ENCODE assay signal across 8 cellular contexts in genomic region chr6:149349279-149349678, GRCh38. TPM values are rescaled to one million over a fixed set of nuclear protein-coding genes. Genes with fewer than 3 reads are reported as not detected.
DNase-seq lines count a peak whose midpoint lies in the region; ATAC-seq, FAIRE-seq and TF ChIP-seq lines count a peak whose summit lies in the region.
"Not testable (repeated sequence)": the region's sequence is repeated elsewhere in the genome, so short reads cannot be mapped to it uniquely, and the experiment has no call there.
"Had no signal": no experiment of that assay in that cellular context is flagged by ENCODE, and none has a peak within 500 bp of the region (broad histone marks: within the 10 kb centered on the region; RNA-seq: fewer than 3 reads in every experiment).

No MANE protein-coding gene starts in this region.

- not testable (repeated sequence) for H3K4me3 ChIP-seq in CD4-positive, CD25-positive, alpha-beta regulatory T cell (ENCODE audit: low read depth, low read length)

- H3K4me1 Mint-ChIP-seq in CD4-positive, CD25-positive, alpha-beta regulatory T cell, result peaks cover 53 to 84% (median 68%) of the 10 kb centered on the region in 4 donors
- peaks cover 69% of the 10 kb centered on the region for H3K4me1 Mint-ChIP-seq in activated CD4-positive, alpha-beta T cell treated with anti-CD3 and anti-CD28 coated beads for 36 hours
- peaks cover 72% of the 10 kb centered on the region for H3K4me1 Mint-ChIP-seq in activated T-cell treated with anti-CD3 and anti-CD28 coated beads, Interleukin-2, amount 50 U/mL, for 24 hours (ENCODE audit: low read depth)
- peaks cover 35% of the 10 kb centered on the region for H3K4me1 Mint-ChIP-seq in activated T-helper 17 cell treated with anti-CD3 and anti-CD28 coated beads, Interleukin-2, amount 50 U/mL, for 72 hours
- H3K4me1 Mint-ChIP-seq in activated naive CD4-positive, alpha-beta T cell treated with anti-CD3 and anti-CD28 coated beads, Interleukin-2, amount 50 U/mL, for 24 hours, result peaks cover 74% of the 10 kb centered on the region
- H3K4me1 Mint-ChIP-seq in endothelial cell (ENCODE audit: unreplicated experiment), result peaks cover 13% of the 10 kb centered on the region

- intact Hi-C loops in activated CD4-positive, alpha-beta T cell treated with anti-CD3 and anti-CD28 coated beads for 36 hours (cut with DNase I, micrococcal nuclease), result not testable (repeated sequence)

- TF ChIP-seq CTCF in endothelial cell (IDR thresholded peaks at IDR 0.05; ENCODE audit: unreplicated experiment), result not testable (repeated sequence)

- POLR2A ChIA-PET in activated CD4-positive, alpha-beta T cell treated with anti-CD3 and anti-CD28 coated beads for 36 hours (lab: Charles Lee), result interaction anchor here (0.6 to 1.0 kb wide), 3 partner anchors 19 to 399 kb away, joined by 3 to 6 read pairs (median 3); no protein-coding TSS in a partner anchor

- H3K4me3 Mint-ChIP-seq in CD4-positive, CD25-positive, alpha-beta regulatory T cell, result peak overlapping the region in 2 of 4 donors; percentile 7 to 21
- H3K4me3 Mint-ChIP-seq in activated CD4-positive, alpha-beta T cell treated with anti-CD3 and anti-CD28 coated beads for 36 hours; activated T-cell treated with anti-CD3 and anti-CD28 coated beads, Interleukin-2, amount 50 U/mL, for 24 hours; endothelial cell (ENCODE audit: unreplicated experiment): not testable (repeated sequence)
- H3K4me3 Mint-ChIP-seq in activated T-helper 17 cell treated with anti-CD3 and anti-CD28 coated beads, Interleukin-2, amount 50 U/mL, for 72 hours, result peak overlapping the region; percentile 7
- peak overlapping the region; percentile 35 for H3K4me3 Mint-ChIP-seq in activated naive CD4-positive, alpha-beta T cell treated with anti-CD3 and anti-CD28 coated beads, Interleukin-2, amount 50 U/mL, for 24 hours

- ATAC-seq in CD4-positive, CD25-positive, alpha-beta regulatory T cell (ENCODE audit: low read depth in 2 of 2); activated CD4-positive, alpha-beta T cell treated with anti-CD3 and anti-CD28 coated beads for 36 hours; activated T-helper 17 cell treated with anti-CD3 and anti-CD28 coated beads, Interleukin-2, amount 50 U/mL, for 72 hours (replicated peaks): not testable (repeated sequence)

- peaks cover 20% of the 10 kb centered on the region for H3K36me3 ChIP-seq in CD4-positive, CD25-positive, alpha-beta regulatory T cell (ENCODE audit: control insufficient read depth, insufficient read depth, low read length)

- not testable (repeated sequence) for H3K27me3 ChIP-seq in CD4-positive, CD25-positive, alpha-beta regulatory T cell (ENCODE audit: control insufficient read depth, insufficient read depth, low read length)

- H3K27ac Mint-ChIP-seq in CD4-positive, CD25-positive, alpha-beta regulatory T cell, result peak overlapping the region in 2 of 3 donors; percentile 17 to 75
- H3K27ac Mint-ChIP-seq in activated CD4-positive, alpha-beta T cell treated with anti-CD3 and anti-CD28 coated beads for 36 hours, result peak overlapping the region; percentile 23
- peak overlapping the region; percentile 67 for H3K27ac Mint-ChIP-seq in activated T-cell treated with anti-CD3 and anti-CD28 coated beads, Interleukin-2, amount 50 U/mL, for 24 hours
- H3K27ac Mint-ChIP-seq in activated T-helper 17 cell treated with anti-CD3 and anti-CD28 coated beads, Interleukin-2, amount 50 U/mL, for 72 hours, result not testable (repeated sequence)
- H3K27ac Mint-ChIP-seq in activated naive CD4-positive, alpha-beta T cell treated with anti-CD3 and anti-CD28 coated beads, Interleukin-2, amount 50 U/mL, for 24 hours, result peak overlapping the region; percentile 6
- H3K27ac Mint-ChIP-seq in endothelial cell (ENCODE audit: unreplicated experiment), result peak overlapping the region; percentile 36

- not testable (repeated sequence) for H3K27ac ChIP-seq in CD4-positive, CD25-positive, alpha-beta regulatory T cell (ENCODE audit: insufficient read depth, low read length, poor library complexity, severe bottlenecking)

- FAIRE-seq in GM18507 (lab: Jason Lieb, UNC), result peak; percentile 51

- not testable (repeated sequence) for H3K27me3 Mint-ChIP-seq in CD4-positive, CD25-positive, alpha-beta regulatory T cell; activated CD4-positive, alpha-beta T cell treated with anti-CD3 and anti-CD28 coated beads for 36 hours; activated T-cell treated with anti-CD3 and anti-CD28 coated beads, Interleukin-2, amount 50 U/mL, for 24 hours; activated T-helper 17 cell treated with anti-CD3 and anti-CD28 coated beads, Interleukin-2, amount 50 U/mL, for 72 hours; activated naive CD4-positive, alpha-beta T cell treated with anti-CD3 and anti-CD28 coated beads, Interleukin-2, amount 50 U/mL, for 24 hours; endothelial cell (ENCODE audit: unreplicated experiment)

- CTCF ChIA-PET in activated CD4-positive, alpha-beta T cell treated with anti-CD3 and anti-CD28 coated beads for 36 hours (lab: Charles Lee), result interaction anchor here (0.8 kb wide), 1 partner anchor 27 kb away, joined by 3 read pairs; no protein-coding TSS in a partner anchor

- H3K36me3 Mint-ChIP-seq in CD4-positive, CD25-positive, alpha-beta regulatory T cell, result peaks cover 15% of the 10 kb centered on the region
- H3K36me3 Mint-ChIP-seq in activated CD4-positive, alpha-beta T cell treated with anti-CD3 and anti-CD28 coated beads for 36 hours (ENCODE audit: low read depth), result peaks cover 44% of the 10 kb centered on the region
- peaks cover 79% of the 10 kb centered on the region for H3K36me3 Mint-ChIP-seq in activated T-cell treated with anti-CD3 and anti-CD28 coated beads, Interleukin-2, amount 50 U/mL, for 24 hours (ENCODE audit: low read depth)
- H3K36me3 Mint-ChIP-seq in activated T-helper 17 cell treated with anti-CD3 and anti-CD28 coated beads, Interleukin-2, amount 50 U/mL, for 72 hours (ENCODE audit: low read depth), result peaks cover 92% of the 10 kb centered on the region
- peaks cover 20% of the 10 kb centered on the region for H3K36me3 Mint-ChIP-seq in activated naive CD4-positive, alpha-beta T cell treated with anti-CD3 and anti-CD28 coated beads, Interleukin-2, amount 50 U/mL, for 24 hours
- H3K36me3 Mint-ChIP-seq in endothelial cell (ENCODE audit: low read depth, unreplicated experiment), result peaks cover 13% of the 10 kb centered on the region

- H3K4me1 ChIP-seq in CD4-positive, CD25-positive, alpha-beta regulatory T cell (ENCODE audit: control insufficient read depth, insufficient read depth, low read length, poor library complexity, severe bottlenecking), result peaks cover 64% of the 10 kb centered on the region

- DNase-seq in CD4-positive, CD25-positive, alpha-beta regulatory T cell; GM18507 (ENCODE audit: extremely low spot score, insufficient read length, low read depth); activated CD4-positive, alpha-beta T cell treated with anti-CD3 and anti-CD28 coated beads for 36 hours; activated T-cell treated with anti-CD3 and anti-CD28 coated beads, Interleukin-2, amount 50 U/mL, for 24 hours; endothelial cell (ENCODE audit: low spot score): not testable (repeated sequence)

- H3K9me3 Mint-ChIP-seq in CD4-positive, CD25-positive, alpha-beta regulatory T cell; activated CD4-positive, alpha-beta T cell treated with anti-CD3 and anti-CD28 coated beads for 36 hours (ENCODE audit: low read depth); activated T-cell treated with anti-CD3 and anti-CD28 coated beads, Interleukin-2, amount 50 U/mL, for 24 hours; activated T-helper 17 cell treated with anti-CD3 and anti-CD28 coated beads, Interleukin-2, amount 50 U/mL, for 72 hours; activated naive CD4-positive, alpha-beta T cell treated with anti-CD3 and anti-CD28 coated beads, Interleukin-2, amount 50 U/mL, for 24 hours; endothelial cell (ENCODE audit: unreplicated experiment): not testable (repeated sequence)

- H3K9me3 ChIP-seq in CD4-positive, CD25-positive, alpha-beta regulatory T cell (ENCODE audit: control insufficient read depth in 2 of 2, low read length in 2 of 2), result not testable (repeated sequence)

RNA-seq across cellular contexts. Expression of gene TAB2, which starts 31.8 kb away (rescaled TPM):
- total RNA-seq in CD4-positive, CD25-positive, alpha-beta regulatory T cell, result 180 TPM
- polyA plus RNA-seq in CD4-positive, CD25-positive, alpha-beta regulatory T cell, result 10 to 100 TPM; 21.6 to 26.8 (median 22.0) TPM
- total RNA-seq in activated CD4-positive, alpha-beta T cell treated with anti-CD3 and anti-CD28 coated beads for 36 hours, result 10 to 100 TPM; 65.8 to 94.1 TPM
- total RNA-seq in activated T-helper 17 cell treated with anti-CD3 and anti-CD28 coated beads, Interleukin-2, amount 50 U/mL, for 72 hours, result 100 to 1,000 TPM; 164 to 185 TPM
- 105 TPM for total RNA-seq in endothelial cell (ENCODE audit: unreplicated experiment)

RNA-seq across cellular contexts. Expression of gene SUMO4, which starts 50.8 kb away (rescaled TPM):
- 9.0 TPM for total RNA-seq in CD4-positive, CD25-positive, alpha-beta regulatory T cell
- 1 to 10 TPM in 2 of 4 donors, under 1 TPM in 2; 0.38 to 1.6 (median 0.93) TPM for polyA plus RNA-seq in CD4-positive, CD25-positive, alpha-beta regulatory T cell
- total RNA-seq in activated CD4-positive, alpha-beta T cell treated with anti-CD3 and anti-CD28 coated beads for 36 hours, result 1 to 10 TPM; 4.7 to 5.3 TPM
- 10 to 100 TPM; 16.0 to 16.4 TPM for total RNA-seq in activated T-helper 17 cell treated with anti-CD3 and anti-CD28 coated beads, Interleukin-2, amount 50 U/mL, for 72 hours
- 4.8 TPM for total RNA-seq in endothelial cell (ENCODE audit: unreplicated experiment)
- total RNA-seq: GM23248 had no signal
